8 cellular contexts compared by ENCODE assay signal in the genomic region with DNA sequence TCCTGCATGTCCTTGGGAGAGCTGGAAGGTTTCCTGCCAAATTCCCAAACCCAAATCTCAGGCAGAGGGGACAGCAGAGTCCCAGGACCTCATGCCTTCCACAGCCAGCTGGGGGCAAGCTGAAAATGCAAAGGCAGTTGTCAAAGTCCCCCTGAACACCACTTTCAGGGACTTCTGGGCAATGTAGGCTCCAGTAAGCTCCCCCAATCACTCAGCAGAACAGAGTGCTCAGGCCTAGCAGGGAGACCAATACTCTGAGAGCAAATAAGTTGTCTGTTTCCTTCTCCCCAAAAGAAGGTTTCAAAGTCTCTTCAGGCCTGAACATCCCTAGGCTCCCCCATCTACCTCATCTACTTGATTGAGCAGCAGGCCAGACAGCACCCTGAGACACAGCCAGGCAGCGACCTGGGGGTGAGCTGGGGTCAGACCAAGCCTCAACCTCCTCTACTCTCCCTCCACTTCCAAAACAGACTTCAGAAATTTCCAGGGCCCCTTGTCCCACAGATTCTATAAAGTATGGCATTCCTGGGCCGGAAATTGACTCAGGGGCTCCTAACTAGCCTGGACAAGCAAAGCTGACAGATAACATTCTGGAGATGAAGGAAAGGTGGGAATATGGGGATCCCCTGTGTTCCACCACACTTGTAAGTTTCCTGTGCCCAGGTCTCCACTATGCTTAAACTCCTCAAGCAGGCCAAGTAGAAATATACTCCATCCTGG. TPM values are rescaled to one million over a fixed set of nuclear protein-coding genes. Genes with fewer than 3 reads are reported as not detected.
DNase-seq lines count a peak whose midpoint lies in the region; ATAC-seq and TF ChIP-seq lines count a peak whose summit lies in the region.

No MANE protein-coding gene starts in this region.

- H3K9me3 Mint-ChIP-seq in activated T-helper 1 cell treated with anti-CD3 and anti-CD28 coated beads, Interleukin-12 subunit alpha, Interleukin-12 subunit beta, Interleukin-2, Interleukin-4 antibody, amounts not matched to agents 30 ng/mL and 10 ng/mL and 1 ng/mL, durations not matched to agents 14 hours and 24 hours and 36 hours: no peaks in the 10 kb centered on the region

- intact Hi-C loops in activated T-helper 1 cell treated with anti-CD3 and anti-CD28 coated beads, Interleukin-12 subunit alpha, Interleukin-12 subunit beta, Interleukin-2, Interleukin-4 antibody, amounts not matched to agents 30 ng/mL and 10 ng/mL and 1 ng/mL, durations not matched to agents 14 hours and 24 hours and 36 hours (cut with micrococcal nuclease): no loop called here
- intact Hi-C loops in left ventricle myocardium superior (cut with micrococcal nuclease) (no loop called here), spleen (cut with DNase I; ENCODE audit: low total_unique reads) (loop anchor here (10.0 kb wide), 1 partner anchor 48 kb away; no protein-coding TSS in a partner anchor)

- no peak for DNase-seq in activated T-helper 1 cell treated with anti-CD3 and anti-CD28 coated beads, Interleukin-12 subunit alpha, Interleukin-12 subunit beta, Interleukin-2, Interleukin-4 antibody, amounts not matched to agents 30 ng/mL and 10 ng/mL and 1 ng/mL, durations not matched to agents 14 hours and 24 hours and 36 hours (ENCODE audit: low spot score)
- DNase-seq in left ventricle myocardium superior (no peak), spleen (no peak), GM10266 (ENCODE audit: extremely low spot score) (no peak)
- DNase-seq in stimulated activated CD4-positive, alpha-beta T cell treated with anti-CD3 and anti-CD28 coated beads, Interleukin-12 subunit alpha, Interleukin-12 subunit beta, amount 100 ng/mL, for 4 hours: no peak

- no peaks in the 10 kb centered on the region for H3K9me3 ChIP-seq in HEK293 (ENCODE audit: control insufficient read depth, insufficient read depth, low read depth, low read length)
- no peaks in the 10 kb centered on the region for H3K9me3 ChIP-seq in spleen

- H3K4me3 ChIP-seq in HEK293 (ENCODE audit: low read depth, low read length) (peak overlapping the region; percentile 15), spleen (peak overlapping the region in 7 of 8 donors; percentile 23 to 86 (median 62))

- H3K27ac ChIP-seq in HEK293 (ENCODE audit: extremely low read depth, low read depth, low read length) (no peak overlapping the region), spleen (peak overlapping the region; percentile 15 to 97 (median 90))

- peak overlapping the region; percentile 93 for H3K4me3 Mint-ChIP-seq in activated T-helper 1 cell treated with anti-CD3 and anti-CD28 coated beads, Interleukin-12 subunit alpha, Interleukin-12 subunit beta, Interleukin-2, Interleukin-4 antibody, amounts not matched to agents 30 ng/mL and 10 ng/mL and 1 ng/mL, durations not matched to agents 14 hours and 24 hours and 36 hours

- TF ChIP-seq CTCF in HEK293 (tag by site-specific recombination; IDR thresholded peaks at IDR 0.05): no peak
- no peak for TF ChIP-seq CTCF in spleen (IDR thresholded peaks at IDR 0.05 in 8 of 11, conservative IDR thresholded peaks at IDR 0.05 in 3 of 11)
- TF ChIP-seq CTCF in GM10266 (IDR thresholded peaks at IDR 0.05; ENCODE audit: control insufficient read depth, insufficient read depth, low read depth, missing control alignments): no peak

- H3K36me3 ChIP-seq in HEK293 (ENCODE audit: control insufficient read depth in 2 of 2, insufficient read depth in 1 of 2, low read length in 2 of 2) (peaks cover 0 to 28% of the 10 kb centered on the region in 2 experiments; a peak in 1 of 3 replicates), spleen (peaks cover 0 to 14% (median 0%) of the 10 kb centered on the region in 6 donors)

- H3K36me3 Mint-ChIP-seq in activated T-helper 1 cell treated with anti-CD3 and anti-CD28 coated beads, Interleukin-12 subunit alpha, Interleukin-12 subunit beta, Interleukin-2, Interleukin-4 antibody, amounts not matched to agents 30 ng/mL and 10 ng/mL and 1 ng/mL, durations not matched to agents 14 hours and 24 hours and 36 hours (ENCODE audit: low read depth): peaks cover 2% of the 10 kb centered on the region

- H3K4me1 Mint-ChIP-seq in activated T-helper 1 cell treated with anti-CD3 and anti-CD28 coated beads, Interleukin-12 subunit alpha, Interleukin-12 subunit beta, Interleukin-2, Interleukin-4 antibody, amounts not matched to agents 30 ng/mL and 10 ng/mL and 1 ng/mL, durations not matched to agents 14 hours and 24 hours and 36 hours (ENCODE audit: low read depth): peaks cover 66% of the 10 kb centered on the region

- no peaks in the 10 kb centered on the region for H3K27me3 ChIP-seq in spleen (replicated peaks in 1 of 7)

- CTCF ChIA-PET in HEK293 (lab: Yijun Ruan, JAX): interaction anchor here (0.9 to 1.4 kb wide), 4 partner anchors 11 to 144 kb away, joined by 3 to 4 read pairs (median 3); no protein-coding TSS in a partner anchor

- 52 to 70% (median 62%) methylated on average over 2 of the region's 2 CpGs for WGBS in spleen, 5 donors

- peak overlapping the region; percentile 93 for H3K27ac Mint-ChIP-seq in activated T-helper 1 cell treated with anti-CD3 and anti-CD28 coated beads, Interleukin-12 subunit alpha, Interleukin-12 subunit beta, Interleukin-2, Interleukin-4 antibody, amounts not matched to agents 30 ng/mL and 10 ng/mL and 1 ng/mL, durations not matched to agents 14 hours and 24 hours and 36 hours

- ATAC-seq in left ventricle myocardium superior (peak; percentile 1), GM18861 (IDR thresholded peaks at IDR 0.05; ENCODE audit: unreplicated experiment) (no peak), GM21825 (IDR thresholded peaks at IDR 0.05; ENCODE audit: unreplicated experiment) (no peak)

- no peaks in the 10 kb centered on the region for H3K27me3 Mint-ChIP-seq in activated T-helper 1 cell treated with anti-CD3 and anti-CD28 coated beads, Interleukin-12 subunit alpha, Interleukin-12 subunit beta, Interleukin-2, Interleukin-4 antibody, amounts not matched to agents 30 ng/mL and 10 ng/mL and 1 ng/mL, durations not matched to agents 14 hours and 24 hours and 36 hours (ENCODE audit: insufficient read depth)

- POLR2A ChIA-PET in HEK293 (lab: Yijun Ruan, JAX): interaction anchor here (0.7 to 3.4 kb wide), 7 partner anchors 8 to 146 kb away, joined by 3 to 71 read pairs (median 8); no protein-coding TSS in a partner anchor

- H3K4me1 ChIP-seq in HEK293 (ENCODE audit: control insufficient read depth, insufficient read depth, low read length) (peaks cover 4% of the 10 kb centered on the region; the same call in 1 of the 2 replicates), spleen (peaks cover 39 to 78% (median 71%) of the 10 kb centered on the region in 6 donors)

- TF ChIP-seq POLR2A in spleen (IDR thresholded peaks at IDR 0.05): no peak

TF ChIP-seq in HEK293, 187 proteins besides CTCF, POLR2A, EP300 and RAD21:
- TF ChIP-seq KLF7 (tag by site-specific recombination; IDR thresholded peaks at IDR 0.05; ENCODE audit: borderline replicate concordance) (no peak), SALL2 (tag by site-specific recombination; IDR thresholded peaks at IDR 0.05; ENCODE audit: borderline replicate concordance) (no peak), ZNF785 (tag by site-specific recombination; IDR thresholded peaks at IDR 0.05) (no peak), ZNF23 (tag by site-specific recombination; IDR thresholded peaks at IDR 0.05; ENCODE audit: borderline replicate concordance) (no peak), ZNF555 (tag by site-specific recombination; conservative IDR thresholded peaks at IDR 0.05) (no peak), ZNF335 (tag by site-specific recombination; conservative IDR thresholded peaks at IDR 0.05) (peak; percentile 64), ZNF76 (tag by site-specific recombination; IDR thresholded peaks at IDR 0.05; ENCODE audit: borderline replicate concordance, low read depth) (no peak)
- TF ChIP-seq, protein P1, sequence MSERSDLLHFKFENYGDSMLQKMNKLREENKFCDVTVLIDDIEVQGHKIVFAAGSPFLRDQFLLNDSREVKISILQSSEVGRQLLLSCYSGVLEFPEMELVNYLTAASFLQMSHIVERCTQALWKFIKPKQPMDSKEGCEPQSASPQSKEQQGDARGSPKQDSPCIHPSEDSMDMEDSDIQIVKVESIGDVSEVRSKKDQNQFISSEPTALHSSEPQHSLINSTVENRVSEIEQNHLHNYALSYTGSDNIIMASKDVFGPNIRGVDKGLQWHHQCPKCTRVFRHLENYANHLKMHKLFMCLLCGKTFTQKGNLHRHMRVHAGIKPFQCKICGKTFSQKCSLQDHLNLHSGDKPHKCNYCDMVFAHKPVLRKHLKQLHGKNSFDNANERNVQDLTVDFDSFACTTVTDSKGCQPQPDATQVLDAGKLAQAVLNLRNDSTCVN (tag by site-specific recombination; optimal IDR thresholded peaks at IDR 0.05): no peak

RNA-seq across cellular contexts. Expression of a gene that starts 1.9 kb away (rescaled TPM):
- total RNA-seq in activated T-helper 1 cell treated with anti-CD3 and anti-CD28 coated beads, Interleukin-12 subunit alpha, Interleukin-12 subunit beta, Interleukin-2, Interleukin-4 antibody, amounts not matched to agents 30 ng/mL and 10 ng/mL and 1 ng/mL, durations not matched to agents 14 hours and 24 hours and 36 hours: 27.9 and 28.8 TPM in 2 replicates
- total RNA-seq in left ventricle myocardium superior (23.1 TPM), spleen (10 to 100 TPM; 21.2 to 40.4 (median 35.0) TPM)
- 10 to 100 TPM in 1 of 3 donors, 1 to 10 TPM in 2; 6.0 to 14.8 (median 7.7) TPM for polyA plus RNA-seq in spleen
